In the genomic region with DNA sequence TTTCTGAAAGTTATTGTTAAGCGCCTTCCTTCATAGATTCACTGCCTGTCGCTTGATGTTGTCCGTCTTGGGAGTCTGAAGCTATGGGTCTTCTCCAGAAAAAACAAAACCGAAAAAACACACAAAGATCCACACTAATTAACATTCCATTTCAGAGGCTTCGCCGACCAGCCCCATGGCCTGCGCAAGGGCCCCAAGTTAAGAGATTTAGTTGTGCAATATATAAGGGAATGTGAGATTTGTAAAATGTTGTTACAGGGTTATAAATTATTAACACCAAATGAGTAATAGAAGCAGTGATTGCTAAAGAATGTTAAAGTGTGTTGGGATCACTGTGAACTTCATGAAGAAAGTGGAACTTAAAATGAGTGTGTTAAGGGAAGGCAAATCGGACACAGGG, we compare ENCODE assay signal across 12 cellular contexts. TPM values are rescaled to one million over a fixed set of nuclear protein-coding genes. Genes with fewer than 3 reads are reported as not detected.
DNase-seq lines count a peak whose midpoint lies in the region; ATAC-seq, FAIRE-seq and TF ChIP-seq lines count a peak whose summit lies in the region.
"Had no signal": no experiment of that assay in that cellular context is flagged by ENCODE, and none has a peak within 500 bp of the region (broad histone marks: within the 10 kb centered on the region; RNA-seq: fewer than 3 reads in every experiment).

No MANE protein-coding gene starts in this region.

- peak; percentile 75 for DNase-seq in kidney
- DNase-seq in retinal pigment epithelial cell (ENCODE audit: low read depth): no peak
- no peak for DNase-seq in MV-4-11 (lab: John Stamatoyannopoulos, UW)
- DNase-seq in SHP77 treated with DMSO at 0.1 percent for 48 hours (lab: John Stamatoyannopoulos, UW): no peak
- DNase-seq: activated naive CD4-positive, alpha-beta T cell treated with anti-CD3 and anti-CD28 coated beads, Interleukin-2, amount 10 ng/mL, durations not matched to agents 7 days and 5 days; erythroblast had no signal

- H3K4me3 ChIP-seq in kidney (ENCODE audit: low read length in 2 of 2): peak overlapping the region; percentile 53 to 68
- H3K4me3 ChIP-seq in retinal pigment epithelial cell (ENCODE audit: low read length): peak overlapping the region; percentile 74

- no peaks in the 10 kb centered on the region for H3K4me1 Mint-ChIP-seq in activated T-helper 17 cell treated with anti-CD3 and anti-CD28 coated beads, Interleukin-2, amount 50 U/mL, for 72 hours

- peak overlapping the region; percentile 93 for H3K27ac ChIP-seq in kidney (ENCODE audit: low read depth in 2 of 2, low read length in 2 of 2)

- no peaks in the 10 kb centered on the region for H3K9me3 ChIP-seq in ES-I3 (ENCODE audit: control insufficient read depth, insufficient read depth, low read length)
- H3K9me3 ChIP-seq in kidney (ENCODE audit: control insufficient read depth in 1 of 2, low read length in 2 of 2): no peaks in the 10 kb centered on the region

- FAIRE-seq in kidney (lab: Jason Lieb, UNC): no peak

- no peaks in the 10 kb centered on the region for H3K36me3 ChIP-seq in ES-I3 (ENCODE audit: insufficient read depth, low read length)
- H3K36me3 ChIP-seq in kidney (ENCODE audit: control insufficient read depth in 1 of 2, insufficient read depth in 2 of 2, low read length in 2 of 2): no peaks in the 10 kb centered on the region

- peak overlapping the region; percentile 19 for H3K4me3 Mint-ChIP-seq in activated T-helper 17 cell treated with anti-CD3 and anti-CD28 coated beads, Interleukin-2, amount 50 U/mL, for 72 hours
- H3K4me3 Mint-ChIP-seq: activated naive CD4-positive, alpha-beta T cell treated with anti-CD3 and anti-CD28 coated beads, Interleukin-2, amount 10 ng/mL, durations not matched to agents 7 days and 5 days had no signal

- no peak for ATAC-seq in activated T-helper 17 cell treated with anti-CD3 and anti-CD28 coated beads, Interleukin-2, amount 50 U/mL, for 72 hours (replicated peaks)
- ATAC-seq in HG02870 (IDR thresholded peaks at IDR 0.05; ENCODE audit: unreplicated experiment): no peak
- no peak for ATAC-seq in HG02678 (IDR thresholded peaks at IDR 0.05; ENCODE audit: unreplicated experiment)

- H3K36me3 Mint-ChIP-seq in activated T-helper 17 cell treated with anti-CD3 and anti-CD28 coated beads, Interleukin-2, amount 50 U/mL, for 72 hours (ENCODE audit: low read depth): no peaks in the 10 kb centered on the region
- H3K36me3 Mint-ChIP-seq: activated naive CD4-positive, alpha-beta T cell treated with anti-CD3 and anti-CD28 coated beads, Interleukin-2, amount 10 ng/mL, durations not matched to agents 7 days and 5 days had no signal

- no peaks in the 10 kb centered on the region for H3K9me3 Mint-ChIP-seq in activated T-helper 17 cell treated with anti-CD3 and anti-CD28 coated beads, Interleukin-2, amount 50 U/mL, for 72 hours
- H3K9me3 Mint-ChIP-seq: activated naive CD4-positive, alpha-beta T cell treated with anti-CD3 and anti-CD28 coated beads, Interleukin-2, amount 10 ng/mL, durations not matched to agents 7 days and 5 days had no signal

- no peak overlapping the region for H3K27ac Mint-ChIP-seq in activated T-helper 17 cell treated with anti-CD3 and anti-CD28 coated beads, Interleukin-2, amount 50 U/mL, for 72 hours
- H3K27ac Mint-ChIP-seq: activated naive CD4-positive, alpha-beta T cell treated with anti-CD3 and anti-CD28 coated beads, Interleukin-2, amount 10 ng/mL, durations not matched to agents 7 days and 5 days had no signal

- no peaks in the 10 kb centered on the region for H3K4me1 ChIP-seq in ES-I3 (ENCODE audit: insufficient read depth, low read length)
- no peaks in the 10 kb centered on the region for H3K4me1 ChIP-seq in kidney (ENCODE audit: control insufficient read depth in 1 of 2, insufficient read depth in 1 of 2, low read depth in 1 of 2, low read length in 2 of 2)

- intact Hi-C loops in kidney (cut with DNase I): no loop called here

- no peak for TF ChIP-seq CTCF in kidney (IDR thresholded peaks at IDR 0.05; ENCODE audit: borderline replicate concordance, extremely low read depth, insufficient read depth)
- TF ChIP-seq CTCF in retinal pigment epithelial cell (conservative IDR thresholded peaks at IDR 0.05; ENCODE audit: low read depth, low read length): no peak

- H3K27me3 Mint-ChIP-seq in activated T-helper 17 cell treated with anti-CD3 and anti-CD28 coated beads, Interleukin-2, amount 50 U/mL, for 72 hours: peaks cover 52% of the 10 kb centered on the region

- H3K9ac ChIP-seq in ES-I3 (ENCODE audit: low read depth, low read length) (peak overlapping the region; percentile 87; the same call in 1 of the 2 replicates), kidney (ENCODE audit: low read length in 2 of 2) (peak overlapping the region in 1 of 2 donors; percentile 71)

RNA-seq across cellular contexts. Expression of gene CFAP221, which starts 0.8 kb away (rescaled TPM):
- not detected for total RNA-seq in activated T-helper 17 cell treated with anti-CD3 and anti-CD28 coated beads, Interleukin-2, amount 50 U/mL, for 72 hours
- total RNA-seq in kidney: 58.7 TPM
- polyA plus RNA-seq in kidney (ENCODE audit: insufficient read depth, low read depth, low replicate concordance): 15.9 TPM
- total RNA-seq: T-helper 1 cell treated with Interleukin-12 subunit alpha and Interleukin-12 subunit beta and Interleukin-4 antibody, amounts not matched to agents 30 ng/mL and 1 ng/mL, for 36 hours had no signal

RNA-seq across cellular contexts. Expression of gene SCTR, which starts 20.8 kb away (rescaled TPM):
- total RNA-seq in activated T-helper 17 cell treated with anti-CD3 and anti-CD28 coated beads, Interleukin-2, amount 50 U/mL, for 72 hours: not detected
- total RNA-seq in kidney: 15.9 TPM
- polyA plus RNA-seq in kidney (ENCODE audit: insufficient read depth, low read depth, low replicate concordance): 7.3 TPM
- total RNA-seq: M059J; T-helper 1 cell treated with Interleukin-12 subunit alpha and Interleukin-12 subunit beta and Interleukin-4 antibody, amounts not matched to agents 30 ng/mL and 1 ng/mL, for 36 hours had no signal

Comparison
In these comparisons a context has a peak if more than half of its experiments do, and no peak if none do; other contexts are left out.
1. RNA of gene CFAP221, which starts 0.8 kb away (total RNA-seq): 58.7 TPM in kidney (single experiment); not detected in activated T-helper 17 cell treated with anti-CD3 and anti-CD28 coated beads, Interleukin-2, amount 50 U/mL, for 72 hours; every median in the first group is over 10 times any median in the second.
2. RNA of gene SCTR, which starts 20.8 kb away (total RNA-seq): 15.9 TPM in kidney (single experiment); not detected in activated T-helper 17 cell treated with anti-CD3 and anti-CD28 coated beads, Interleukin-2, amount 50 U/mL, for 72 hours; every median in the first group is over 10 times any median in the second.